33 cellular contexts compared by ENCODE assay signal in genomic region chr5:158163836-158164572, GRCh38.
"Had no signal": no experiment of that assay in that cellular context is flagged by ENCODE, and none has a peak within 500 bp of the region (broad histone marks: within the 10 kb centered on the region; RNA-seq: fewer than 3 reads in every experiment).

No MANE protein-coding gene starts in this region.

- H3K27me3 Mint-ChIP-seq: activated naive CD8-positive, alpha-beta T cell treated with anti-CD3 and anti-CD28 coated beads, Interleukin-2, amount 10 ng/mL, durations not matched to agents 7 days and 5 days had no signal

- H3K27me3 ChIP-seq: Peyer's patch, SJSA1 had no signal

- H3K9me3 ChIP-seq: Peyer's patch, SJSA1 had no signal

- H3K36me3 ChIP-seq: Peyer's patch, SJSA1, WERI-Rb-1 had no signal

- ATAC-seq: activated CD8-positive, alpha-beta T cell treated with anti-CD3 and anti-CD28 coated beads for 36 hours; activated T-cell treated with anti-CD3 and anti-CD28 coated beads, Interleukin-2, amount 50 U/mL, for 72 hours; activated T-helper 17 cell treated with anti-CD3 and anti-CD28 coated beads, Interleukin-2, amount 50 U/mL, for 72 hours had no signal

- H3K9me3 Mint-ChIP-seq: activated CD4-positive, alpha-beta T cell treated with anti-CD3 and anti-CD28 coated beads, Interleukin-2, amount 10 ng/mL, durations not matched to agents 24 days and 14 days; activated CD8-positive, alpha-beta T cell treated with anti-CD3 and anti-CD28 coated beads for 36 hours; activated naive CD4-positive, alpha-beta T cell treated with anti-CD3 and anti-CD28 coated beads, Interleukin-2, amount 50 U/mL, for 24 hours; activated naive CD8-positive, alpha-beta T cell treated with anti-CD3 and anti-CD28 coated beads, Interleukin-2, amount 10 ng/mL, durations not matched to agents 7 days and 5 days; activated T-cell treated with anti-CD3 and anti-CD28 coated beads, Interleukin-2, amount 50 U/mL, for 72 hours; activated T-helper 17 cell treated with anti-CD3 and anti-CD28 coated beads, Interleukin-2, amount 50 U/mL, for 72 hours had no signal

- H3K27ac Mint-ChIP-seq: activated CD4-positive, alpha-beta T cell treated with anti-CD3 and anti-CD28 coated beads, Interleukin-2, amount 10 ng/mL, durations not matched to agents 24 days and 14 days; activated CD8-positive, alpha-beta T cell treated with anti-CD3 and anti-CD28 coated beads for 36 hours; activated naive CD4-positive, alpha-beta T cell treated with anti-CD3 and anti-CD28 coated beads, Interleukin-2, amount 50 U/mL, for 24 hours; activated naive CD8-positive, alpha-beta T cell treated with anti-CD3 and anti-CD28 coated beads, Interleukin-2, amount 10 ng/mL, durations not matched to agents 7 days and 5 days; activated T-cell treated with anti-CD3 and anti-CD28 coated beads, Interleukin-2, amount 50 U/mL, for 72 hours; activated T-helper 17 cell treated with anti-CD3 and anti-CD28 coated beads, Interleukin-2, amount 50 U/mL, for 72 hours had no signal

- H3K4me1 Mint-ChIP-seq: activated CD4-positive, alpha-beta T cell treated with anti-CD3 and anti-CD28 coated beads, Interleukin-2, amount 10 ng/mL, durations not matched to agents 24 days and 14 days; activated naive CD4-positive, alpha-beta T cell treated with anti-CD3 and anti-CD28 coated beads, Interleukin-2, amount 50 U/mL, for 24 hours; activated T-helper 17 cell treated with anti-CD3 and anti-CD28 coated beads, Interleukin-2, amount 50 U/mL, for 72 hours had no signal

- H3K4me1 ChIP-seq: Peyer's patch, SJSA1 had no signal

- H3K4me3 Mint-ChIP-seq: activated CD4-positive, alpha-beta T cell treated with anti-CD3 and anti-CD28 coated beads, Interleukin-2, amount 10 ng/mL, durations not matched to agents 24 days and 14 days; activated CD8-positive, alpha-beta T cell treated with anti-CD3 and anti-CD28 coated beads for 36 hours; activated naive CD4-positive, alpha-beta T cell treated with anti-CD3 and anti-CD28 coated beads, Interleukin-2, amount 50 U/mL, for 24 hours; activated naive CD8-positive, alpha-beta T cell treated with anti-CD3 and anti-CD28 coated beads, Interleukin-2, amount 10 ng/mL, durations not matched to agents 7 days and 5 days; activated T-cell treated with anti-CD3 and anti-CD28 coated beads, Interleukin-2, amount 50 U/mL, for 72 hours; activated T-helper 17 cell treated with anti-CD3 and anti-CD28 coated beads, Interleukin-2, amount 50 U/mL, for 72 hours; brain had no signal

- DNase-seq: activated CD4-positive, alpha-beta T cell treated with anti-CD3 and anti-CD28 coated beads for 1 hour; activated CD4-positive, alpha-beta T cell treated with anti-CD3 and anti-CD28 coated beads, Interleukin-2, amount 10 ng/mL, durations not matched to agents 24 days and 14 days; activated CD4-positive, alpha-beta T cell treated with anti-CD3 and anti-CD28 coated beads, Interleukin-2, amount 50 U/mL, for 4 hours; activated CD4-positive, CD25-positive, alpha-beta regulatory T cell; activated CD8-positive, alpha-beta T cell treated with anti-CD3 and anti-CD28 coated beads for 36 hours; activated effector memory CD4-positive, alpha-beta T cell treated with anti-CD3 and anti-CD28 coated beads, Interleukin-2, amount 50 U/mL, for 16 hours; activated naive CD4-positive, alpha-beta T cell treated with Interleukin-2 at 50 U/mL for 16 hours; activated naive CD8-positive, alpha-beta T cell treated with anti-CD3 and anti-CD28 coated beads, Interleukin-2, amount 10 ng/mL, durations not matched to agents 7 days and 5 days; activated T-cell treated with anti-CD3 and anti-CD28 coated beads, Interleukin-2, amount 50 U/mL, for 1 hour; activated T-cell treated with anti-CD3 and anti-CD28 coated beads, Interleukin-2, amount 50 U/mL, for 72 hours; anterior cingulate cortex; caudate nucleus; cerebellar nuclear complex; Karpas-422; KBM-7; NCI-H1105; NCI-H1417 treated with DMSO at 0.1 percent for 48 hours; NCI-H1694; NCI-H1930; NCI-H2227 treated with DMSO at 0.1 percent for 48 hours; NCI-H446; NCI-H510A treated with DMSO at 0.1 percent for 48 hours; NCI-H526 treated with DMSO at 0.1 percent for 48 hours; NCI-H774; Peyer's patch; RPMI8226; SHP77 treated with DMSO at 0.1 percent for 48 hours; T1000; WERI-Rb-1 had no signal

- H3K36me3 Mint-ChIP-seq: activated naive CD4-positive, alpha-beta T cell treated with anti-CD3 and anti-CD28 coated beads, Interleukin-2, amount 50 U/mL, for 24 hours; activated naive CD8-positive, alpha-beta T cell treated with anti-CD3 and anti-CD28 coated beads, Interleukin-2, amount 10 ng/mL, durations not matched to agents 7 days and 5 days; brain had no signal

- H3K4me3 ChIP-seq: Peyer's patch, SJSA1 had no signal

- H3K27ac ChIP-seq: Peyer's patch, SJSA1, WERI-Rb-1 had no signal
